1 cellular context compared by ENCODE assay signal in genomic region chr10:11449761-11450160, GRCh38.
TF ChIP-seq lines count a peak whose summit lies in the region.

No MANE protein-coding gene starts in this region.

TF ChIP-seq in K562, 482 proteins besides CTCF, POLR2A, EP300 and RAD21:
- TF ChIP-seq ARID4B (CRISPR knock-in tag; IDR thresholded peaks at IDR 0.05) (no peak), ZNF830 (CRISPR knock-in tag; IDR thresholded peaks at IDR 0.05) (no peak), HNRNPL (IDR thresholded peaks at IDR 0.05; ENCODE audit: low read depth, low read length) (no peak), RNF2 (IDR thresholded peaks at IDR 0.05) (no peak), TCF7 (IDR thresholded peaks at IDR 0.05; ENCODE audit: borderline replicate concordance) (no peak), KAT8 (IDR thresholded peaks at IDR 0.05; ENCODE audit: low read depth) (no peak), NR3C1 (CRISPR knock-in tag; IDR thresholded peaks at IDR 0.05) (no peak), BCL6 (CRISPR knock-in tag; IDR thresholded peaks at IDR 0.05) (no peak), ZNF124 (CRISPR knock-in tag; IDR thresholded peaks at IDR 0.05) (no peak), ARID3B (CRISPR knock-in tag; IDR thresholded peaks at IDR 0.05; ENCODE audit: borderline replicate concordance) (no peak), SMARCC2 (IDR thresholded peaks at IDR 0.05; ENCODE audit: low read depth) (no peak), RBM14 (IDR thresholded peaks at IDR 0.05; ENCODE audit: borderline replicate concordance, insufficient read depth, low read depth, low read length) (no peak), GTF2E2 (tag; IDR thresholded peaks at IDR 0.05) (no peak), THRAP3 (IDR thresholded peaks at IDR 0.05; ENCODE audit: borderline replicate concordance) (no peak), CHCHD3 (CRISPR knock-in tag; IDR thresholded peaks at IDR 0.05) (no peak), MIER1 (IDR thresholded peaks at IDR 0.05; ENCODE audit: low read depth) (no peak), SAFB (IDR thresholded peaks at IDR 0.05; ENCODE audit: borderline replicate concordance, low read depth, low read length) (no peak), NCOR1 (IDR thresholded peaks at IDR 0.05) (no peak)
